1 cellular context compared by ENCODE assay signal in the genomic region with DNA sequence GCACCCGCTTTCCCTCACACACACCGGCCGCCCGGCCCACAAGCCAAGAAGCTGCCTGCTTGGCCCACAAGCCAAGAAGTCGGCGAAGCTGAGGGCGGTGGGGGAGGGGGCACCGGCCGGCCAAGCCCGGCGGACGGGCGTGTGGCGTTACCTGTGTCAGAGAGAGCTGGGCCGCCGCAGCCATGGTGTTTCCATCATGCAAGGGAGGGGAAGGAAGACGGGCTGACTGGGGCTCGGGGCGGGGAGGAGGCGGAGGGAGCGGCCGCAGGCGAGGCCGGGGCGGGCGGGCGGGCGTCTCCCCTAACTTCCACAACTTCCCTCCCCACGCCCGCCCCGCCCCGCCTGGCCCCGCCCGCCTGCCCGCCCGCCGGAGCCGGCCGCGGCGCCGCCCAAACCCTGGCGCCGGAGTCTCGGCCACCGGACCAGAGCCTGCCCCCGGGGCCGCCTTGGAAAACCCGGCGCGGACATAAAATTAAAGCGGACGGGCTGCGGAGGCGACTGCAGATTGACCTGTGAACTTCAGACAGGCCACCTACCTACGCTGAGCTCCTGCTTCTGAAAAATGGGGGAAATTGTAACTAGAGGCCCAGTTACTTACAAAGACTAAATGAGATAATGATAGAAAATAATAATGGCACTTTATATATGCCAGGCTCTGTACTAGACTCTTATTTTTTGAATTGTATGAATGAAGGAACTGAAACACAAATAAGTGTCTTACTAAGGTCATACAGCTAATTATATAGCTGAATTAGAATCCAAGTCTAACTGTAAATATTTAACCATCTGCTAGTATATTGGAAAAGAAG.
TF ChIP-seq lines count a peak whose summit lies in the region.

A gene (minus strand): TSS at position 219 of the 809 bp plus-strand sequence. CDS start 35 bp downstream, at position 184.

TF ChIP-seq in HepG2, 621 proteins besides CTCF, POLR2A, EP300 and RAD21 (continued from another document and continues in another):
- TF ChIP-seq, protein P1, sequence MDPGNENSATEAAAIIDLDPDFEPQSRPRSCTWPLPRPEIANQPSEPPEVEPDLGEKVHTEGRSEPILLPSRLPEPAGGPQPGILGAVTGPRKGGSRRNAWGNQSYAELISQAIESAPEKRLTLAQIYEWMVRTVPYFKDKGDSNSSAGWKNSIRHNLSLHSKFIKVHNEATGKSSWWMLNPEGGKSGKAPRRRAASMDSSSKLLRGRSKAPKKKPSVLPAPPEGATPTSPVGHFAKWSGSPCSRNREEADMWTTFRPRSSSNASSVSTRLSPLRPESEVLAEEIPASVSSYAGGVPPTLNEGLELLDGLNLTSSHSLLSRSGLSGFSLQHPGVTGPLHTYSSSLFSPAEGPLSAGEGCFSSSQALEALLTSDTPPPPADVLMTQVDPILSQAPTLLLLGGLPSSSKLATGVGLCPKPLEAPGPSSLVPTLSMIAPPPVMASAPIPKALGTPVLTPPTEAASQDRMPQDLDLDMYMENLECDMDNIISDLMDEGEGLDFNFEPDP (CRISPR knock-in tag; conservative IDR thresholded peaks at IDR 0.05), result no peak
- TF ChIP-seq ZNF383 (CRISPR knock-in tag; IDR thresholded peaks at IDR 0.05; ENCODE audit: borderline replicate concordance) (no peak), HIVEP1 (CRISPR knock-in tag; IDR thresholded peaks at IDR 0.05) (no peak), EHMT2 (IDR thresholded peaks at IDR 0.05; ENCODE audit: borderline replicate concordance, low read depth, low read length) (no peak), REXO4 (CRISPR knock-in tag; IDR thresholded peaks at IDR 0.05; ENCODE audit: borderline replicate concordance) (no peak), GPN1 (CRISPR knock-in tag; IDR thresholded peaks at IDR 0.05; ENCODE audit: borderline replicate concordance) (no peak), ATM (IDR thresholded peaks at IDR 0.05; ENCODE audit: borderline replicate concordance) (no peak), FOXA3 (CRISPR knock-in tag; IDR thresholded peaks at IDR 0.05) (no peak), RFX1 (IDR thresholded peaks at IDR 0.05) (no peak), HNRNPL (IDR thresholded peaks at IDR 0.05; ENCODE audit: low read depth, low read length) (no peak), ETV6 (CRISPR knock-in tag; conservative IDR thresholded peaks at IDR 0.05) (no peak), MYC (CRISPR knock-in tag; IDR thresholded peaks at IDR 0.05; ENCODE audit: borderline replicate concordance) (peak; percentile 65; the same call in 1 of the 2 replicates), ZNF256 (CRISPR knock-in tag; conservative IDR thresholded peaks at IDR 0.05) (no peak), FOXJ3 (CRISPR knock-in tag; IDR thresholded peaks at IDR 0.05; ENCODE audit: borderline replicate concordance) (no peak), ZNF749 (CRISPR knock-in tag; IDR thresholded peaks at IDR 0.05; ENCODE audit: borderline replicate concordance) (0 out of 2 replicates have a peak, but pooled peaks have one; percentile 14), FOXK1 (CRISPR knock-in tag; IDR thresholded peaks at IDR 0.05; ENCODE audit: borderline replicate concordance, low read depth) (0 out of 2 replicates have a peak, but pooled peaks have one; percentile 20), POLR2G (IDR thresholded peaks at IDR 0.05; ENCODE audit: low read depth, low read length) (peak; percentile 74), ARHGAP35 (CRISPR knock-in tag; IDR thresholded peaks at IDR 0.05; ENCODE audit: borderline replicate concordance) (no peak), CC2D1A (CRISPR knock-in tag; IDR thresholded peaks at IDR 0.05) (no peak), NCOA2 (CRISPR knock-in tag; IDR thresholded peaks at IDR 0.05) (no peak), ZNF878 (CRISPR knock-in tag; IDR thresholded peaks at IDR 0.05) (no peak), ZNF572 (CRISPR knock-in tag; IDR thresholded peaks at IDR 0.05) (no peak), SNAPC2 (CRISPR knock-in tag; IDR thresholded peaks at IDR 0.05) (no peak), HNF4G (IDR thresholded peaks at IDR 0.05; ENCODE audit: borderline replicate concordance, low read depth, low read length) (peak; percentile 69; the same call in 1 of the 2 replicates), HNF4G (CRISPR knock-in tag; IDR thresholded peaks at IDR 0.05; ENCODE audit: borderline replicate concordance, low read depth) (no peak), ZNF652 (CRISPR knock-in tag; IDR thresholded peaks at IDR 0.05; ENCODE audit: borderline replicate concordance, low read depth) (no peak), ZNF260 (CRISPR knock-in tag; IDR thresholded peaks at IDR 0.05; ENCODE audit: borderline replicate concordance, low read depth) (no peak), ELF4 (CRISPR knock-in tag; IDR thresholded peaks at IDR 0.05; ENCODE audit: borderline replicate concordance) (no peak), CBX2 (IDR thresholded peaks at IDR 0.05; ENCODE audit: low read depth, low read length) (no peak), CBX2 (CRISPR knock-in tag; IDR thresholded peaks at IDR 0.05; ENCODE audit: low read depth) (no peak), ZNF776 (CRISPR knock-in tag; IDR thresholded peaks at IDR 0.05) (peak; percentile 68), ZNF766 (CRISPR knock-in tag; IDR thresholded peaks at IDR 0.05; ENCODE audit: borderline replicate concordance) (no peak; the same call in 1 of the 2 replicates), ZC3H4 (CRISPR knock-in tag; IDR thresholded peaks at IDR 0.05; ENCODE audit: borderline replicate concordance) (no peak), IRF2 (CRISPR knock-in tag; IDR thresholded peaks at IDR 0.05) (0 out of 2 replicates have a peak, but pooled peaks have one; percentile 22), ZNF567 (CRISPR knock-in tag; IDR thresholded peaks at IDR 0.05; ENCODE audit: borderline replicate concordance) (no peak), SMARCE1 (IDR thresholded peaks at IDR 0.05; ENCODE audit: borderline replicate concordance) (no peak)
- TF ChIP-seq, protein P2, sequence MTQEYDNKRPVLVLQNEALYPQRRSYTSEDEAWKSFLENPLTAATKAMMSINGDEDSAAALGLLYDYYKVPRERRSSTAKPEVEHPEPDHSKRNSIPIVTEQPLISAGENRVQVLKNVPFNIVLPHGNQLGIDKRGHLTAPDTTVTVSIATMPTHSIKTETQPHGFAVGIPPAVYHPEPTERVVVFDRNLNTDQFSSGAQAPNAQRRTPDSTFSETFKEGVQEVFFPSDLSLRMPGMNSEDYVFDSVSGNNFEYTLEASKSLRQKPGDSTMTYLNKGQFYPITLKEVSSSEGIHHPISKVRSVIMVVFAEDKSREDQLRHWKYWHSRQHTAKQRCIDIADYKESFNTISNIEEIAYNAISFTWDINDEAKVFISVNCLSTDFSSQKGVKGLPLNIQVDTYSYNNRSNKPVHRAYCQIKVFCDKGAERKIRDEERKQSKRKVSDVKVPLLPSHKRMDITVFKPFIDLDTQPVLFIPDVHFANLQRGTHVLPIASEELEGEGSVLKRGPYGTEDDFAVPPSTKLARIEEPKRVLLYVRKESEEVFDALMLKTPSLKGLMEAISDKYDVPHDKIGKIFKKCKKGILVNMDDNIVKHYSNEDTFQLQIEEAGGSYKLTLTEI (CRISPR knock-in tag; conservative IDR thresholded peaks at IDR 0.05), result no peak
- TF ChIP-seq, protein P3, sequence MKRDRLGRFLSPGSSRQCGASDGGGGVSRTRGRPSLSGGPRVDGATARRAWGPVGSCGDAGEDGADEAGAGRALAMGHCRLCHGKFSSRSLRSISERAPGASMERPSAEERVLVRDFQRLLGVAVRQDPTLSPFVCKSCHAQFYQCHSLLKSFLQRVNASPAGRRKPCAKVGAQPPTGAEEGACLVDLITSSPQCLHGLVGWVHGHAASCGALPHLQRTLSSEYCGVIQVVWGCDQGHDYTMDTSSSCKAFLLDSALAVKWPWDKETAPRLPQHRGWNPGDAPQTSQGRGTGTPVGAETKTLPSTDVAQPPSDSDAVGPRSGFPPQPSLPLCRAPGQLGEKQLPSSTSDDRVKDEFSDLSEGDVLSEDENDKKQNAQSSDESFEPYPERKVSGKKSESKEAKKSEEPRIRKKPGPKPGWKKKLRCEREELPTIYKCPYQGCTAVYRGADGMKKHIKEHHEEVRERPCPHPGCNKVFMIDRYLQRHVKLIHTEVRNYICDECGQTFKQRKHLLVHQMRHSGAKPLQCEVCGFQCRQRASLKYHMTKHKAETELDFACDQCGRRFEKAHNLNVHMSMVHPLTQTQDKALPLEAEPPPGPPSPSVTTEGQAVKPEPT (CRISPR knock-in tag; IDR thresholded peaks at IDR 0.05; ENCODE audit: low read depth), result no peak; the same call in 1 of the 2 replicates
- TF ChIP-seq, protein P4, sequence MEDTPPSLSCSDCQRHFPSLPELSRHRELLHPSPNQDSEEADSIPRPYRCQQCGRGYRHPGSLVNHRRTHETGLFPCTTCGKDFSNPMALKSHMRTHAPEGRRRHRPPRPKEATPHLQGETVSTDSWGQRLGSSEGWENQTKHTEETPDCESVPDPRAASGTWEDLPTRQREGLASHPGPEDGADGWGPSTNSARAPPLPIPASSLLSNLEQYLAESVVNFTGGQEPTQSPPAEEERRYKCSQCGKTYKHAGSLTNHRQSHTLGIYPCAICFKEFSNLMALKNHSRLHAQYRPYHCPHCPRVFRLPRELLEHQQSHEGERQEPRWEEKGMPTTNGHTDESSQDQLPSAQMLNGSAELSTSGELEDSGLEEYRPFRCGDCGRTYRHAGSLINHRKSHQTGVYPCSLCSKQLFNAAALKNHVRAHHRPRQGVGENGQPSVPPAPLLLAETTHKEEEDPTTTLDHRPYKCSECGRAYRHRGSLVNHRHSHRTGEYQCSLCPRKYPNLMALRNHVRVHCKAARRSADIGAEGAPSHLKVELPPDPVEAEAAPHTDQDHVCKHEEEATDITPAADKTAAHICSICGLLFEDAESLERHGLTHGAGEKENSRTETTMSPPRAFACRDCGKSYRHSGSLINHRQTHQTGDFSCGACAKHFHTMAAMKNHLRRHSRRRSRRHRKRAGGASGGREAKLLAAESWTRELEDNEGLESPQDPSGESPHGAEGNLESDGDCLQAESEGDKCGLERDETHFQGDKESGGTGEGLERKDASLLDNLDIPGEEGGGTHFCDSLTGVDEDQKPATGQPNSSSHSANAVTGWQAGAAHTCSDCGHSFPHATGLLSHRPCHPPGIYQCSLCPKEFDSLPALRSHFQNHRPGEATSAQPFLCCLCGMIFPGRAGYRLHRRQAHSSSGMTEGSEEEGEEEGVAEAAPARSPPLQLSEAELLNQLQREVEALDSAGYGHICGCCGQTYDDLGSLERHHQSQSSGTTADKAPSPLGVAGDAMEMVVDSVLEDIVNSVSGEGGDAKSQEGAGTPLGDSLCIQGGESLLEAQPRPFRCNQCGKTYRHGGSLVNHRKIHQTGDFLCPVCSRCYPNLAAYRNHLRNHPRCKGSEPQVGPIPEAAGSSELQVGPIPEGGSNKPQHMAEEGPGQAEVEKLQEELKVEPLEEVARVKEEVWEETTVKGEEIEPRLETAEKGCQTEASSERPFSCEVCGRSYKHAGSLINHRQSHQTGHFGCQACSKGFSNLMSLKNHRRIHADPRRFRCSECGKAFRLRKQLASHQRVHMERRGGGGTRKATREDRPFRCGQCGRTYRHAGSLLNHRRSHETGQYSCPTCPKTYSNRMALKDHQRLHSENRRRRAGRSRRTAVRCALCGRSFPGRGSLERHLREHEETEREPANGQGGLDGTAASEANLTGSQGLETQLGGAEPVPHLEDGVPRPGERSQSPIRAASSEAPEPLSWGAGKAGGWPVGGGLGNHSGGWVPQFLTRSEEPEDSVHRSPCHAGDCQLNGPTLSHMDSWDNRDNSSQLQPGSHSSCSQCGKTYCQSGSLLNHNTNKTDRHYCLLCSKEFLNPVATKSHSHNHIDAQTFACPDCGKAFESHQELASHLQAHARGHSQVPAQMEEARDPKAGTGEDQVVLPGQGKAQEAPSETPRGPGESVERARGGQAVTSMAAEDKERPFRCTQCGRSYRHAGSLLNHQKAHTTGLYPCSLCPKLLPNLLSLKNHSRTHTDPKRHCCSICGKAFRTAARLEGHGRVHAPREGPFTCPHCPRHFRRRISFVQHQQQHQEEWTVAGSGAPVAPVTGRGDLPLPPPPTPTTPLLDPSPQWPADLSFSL (CRISPR knock-in tag; IDR thresholded peaks at IDR 0.05), result no peak
- TF ChIP-seq, protein P5, sequence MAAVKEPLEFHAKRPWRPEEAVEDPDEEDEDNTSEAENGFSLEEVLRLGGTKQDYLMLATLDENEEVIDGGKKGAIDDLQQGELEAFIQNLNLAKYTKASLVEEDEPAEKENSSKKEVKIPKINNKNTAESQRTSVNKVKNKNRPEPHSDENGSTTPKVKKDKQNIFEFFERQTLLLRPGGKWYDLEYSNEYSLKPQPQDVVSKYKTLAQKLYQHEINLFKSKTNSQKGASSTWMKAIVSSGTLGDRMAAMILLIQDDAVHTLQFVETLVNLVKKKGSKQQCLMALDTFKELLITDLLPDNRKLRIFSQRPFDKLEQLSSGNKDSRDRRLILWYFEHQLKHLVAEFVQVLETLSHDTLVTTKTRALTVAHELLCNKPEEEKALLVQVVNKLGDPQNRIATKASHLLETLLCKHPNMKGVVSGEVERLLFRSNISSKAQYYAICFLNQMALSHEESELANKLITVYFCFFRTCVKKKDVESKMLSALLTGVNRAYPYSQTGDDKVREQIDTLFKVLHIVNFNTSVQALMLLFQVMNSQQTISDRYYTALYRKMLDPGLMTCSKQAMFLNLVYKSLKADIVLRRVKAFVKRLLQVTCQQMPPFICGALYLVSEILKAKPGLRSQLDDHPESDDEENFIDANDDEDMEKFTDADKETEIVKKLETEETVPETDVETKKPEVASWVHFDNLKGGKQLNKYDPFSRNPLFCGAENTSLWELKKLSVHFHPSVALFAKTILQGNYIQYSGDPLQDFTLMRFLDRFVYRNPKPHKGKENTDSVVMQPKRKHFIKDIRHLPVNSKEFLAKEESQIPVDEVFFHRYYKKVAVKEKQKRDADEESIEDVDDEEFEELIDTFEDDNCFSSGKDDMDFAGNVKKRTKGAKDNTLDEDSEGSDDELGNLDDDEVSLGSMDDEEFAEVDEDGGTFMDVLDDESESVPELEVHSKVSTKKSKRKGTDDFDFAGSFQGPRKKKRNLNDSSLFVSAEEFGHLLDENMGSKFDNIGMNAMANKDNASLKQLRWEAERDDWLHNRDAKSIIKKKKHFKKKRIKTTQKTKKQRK (IDR thresholded peaks at IDR 0.05; ENCODE audit: low read length), result no peak
- TF ChIP-seq, protein P6, sequence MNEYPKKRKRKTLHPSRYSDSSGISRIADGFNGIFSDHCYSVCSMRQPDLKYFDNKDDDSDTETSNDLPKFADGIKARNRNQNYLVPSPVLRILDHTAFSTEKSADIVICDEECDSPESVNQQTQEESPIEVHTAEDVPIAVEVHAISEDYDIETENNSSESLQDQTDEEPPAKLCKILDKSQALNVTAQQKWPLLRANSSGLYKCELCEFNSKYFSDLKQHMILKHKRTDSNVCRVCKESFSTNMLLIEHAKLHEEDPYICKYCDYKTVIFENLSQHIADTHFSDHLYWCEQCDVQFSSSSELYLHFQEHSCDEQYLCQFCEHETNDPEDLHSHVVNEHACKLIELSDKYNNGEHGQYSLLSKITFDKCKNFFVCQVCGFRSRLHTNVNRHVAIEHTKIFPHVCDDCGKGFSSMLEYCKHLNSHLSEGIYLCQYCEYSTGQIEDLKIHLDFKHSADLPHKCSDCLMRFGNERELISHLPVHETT (CRISPR knock-in tag; conservative IDR thresholded peaks at IDR 0.05), result no peak; the same call in 1 of the 2 replicates
- TF ChIP-seq, protein P7, sequence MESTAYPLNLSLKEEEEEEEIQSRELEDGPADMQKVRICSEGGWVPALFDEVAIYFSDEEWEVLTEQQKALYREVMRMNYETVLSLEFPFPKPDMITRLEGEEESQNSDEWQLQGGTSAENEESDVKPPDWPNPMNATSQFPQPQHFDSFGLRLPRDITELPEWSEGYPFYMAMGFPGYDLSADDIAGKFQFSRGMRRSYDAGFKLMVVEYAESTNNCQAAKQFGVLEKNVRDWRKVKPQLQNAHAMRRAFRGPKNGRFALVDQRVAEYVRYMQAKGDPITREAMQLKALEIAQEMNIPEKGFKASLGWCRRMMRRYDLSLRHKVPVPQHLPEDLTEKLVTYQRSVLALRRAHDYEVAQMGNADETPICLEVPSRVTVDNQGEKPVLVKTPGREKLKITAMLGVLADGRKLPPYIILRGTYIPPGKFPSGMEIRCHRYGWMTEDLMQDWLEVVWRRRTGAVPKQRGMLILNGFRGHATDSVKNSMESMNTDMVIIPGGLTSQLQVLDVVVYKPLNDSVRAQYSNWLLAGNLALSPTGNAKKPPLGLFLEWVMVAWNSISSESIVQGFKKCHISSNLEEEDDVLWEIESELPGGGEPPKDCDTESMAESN (CRISPR knock-in tag; conservative IDR thresholded peaks at IDR 0.05), result peak; percentile 71; the same call in 1 of the 2 replicates
